In genomic region chr17:14448816-14449215, GRCh38 we compare ENCODE assay signal across 14 cellular contexts.
DNase-seq lines count a peak whose midpoint lies in the region; ATAC-seq and TF ChIP-seq lines count a peak whose summit lies in the region.
"Had no signal": no experiment of that assay in that cellular context is flagged by ENCODE, and none has a peak within 500 bp of the region (broad histone marks: within the 10 kb centered on the region; RNA-seq: fewer than 3 reads in every experiment).

No MANE protein-coding gene starts in this region.

- TF ChIP-seq POLR2A in IMR-90 (IDR thresholded peaks at IDR 0.05; ENCODE audit: low read depth, low read length) (no peak), prostate gland (IDR thresholded peaks at IDR 0.05) (no peak)

- no peak for TF ChIP-seq CTCF in IMR-90 (conservative IDR thresholded peaks at IDR 0.05; ENCODE audit: low read depth, low read length)
- no peak for TF ChIP-seq CTCF in fibroblast of villous mesenchyme (IDR thresholded peaks at IDR 0.05; ENCODE audit: insufficient read depth, low read depth, low read length)
- TF ChIP-seq CTCF in prostate gland (IDR thresholded peaks at IDR 0.05) = no peak
- TF ChIP-seq CTCF in activated CD8-positive, alpha-beta T cell treated with anti-CD3 and anti-CD28 coated beads for 36 hours (IDR thresholded peaks at IDR 0.05) = no peak

- intact Hi-C loops in IMR-90 (cut with micrococcal nuclease) = loop anchor here (10.0 kb wide), 1 partner anchor 476 kb away; no protein-coding TSS in a partner anchor
- intact Hi-C loops in prostate gland (cut with DNase I) = no loop called here
- intact Hi-C loops in activated CD8-positive, alpha-beta T cell treated with anti-CD3 and anti-CD28 coated beads for 36 hours (cut with micrococcal nuclease) = no loop called here

- no peaks in the 10 kb centered on the region for H3K36me3 ChIP-seq in IMR-90 (ENCODE audit: control insufficient read depth, insufficient read depth, low read length)
- H3K36me3 ChIP-seq in prostate gland = no peaks in the 10 kb centered on the region
- H3K36me3 ChIP-seq: HAP-1 had no signal

- in situ Hi-C loops in IMR-90 (cut with MboI; ENCODE audit: low sequenced_read_pairs) = no loop called here

- H3K4me3 Mint-ChIP-seq in activated CD8-positive, alpha-beta T cell treated with anti-CD3 and anti-CD28 coated beads for 36 hours = no peak overlapping the region
- H3K4me3 Mint-ChIP-seq: CD4-positive, CD25-positive, alpha-beta regulatory T cell; GM23338 had no signal

- H3K56ac ChIP-seq in IMR-90 (ENCODE audit: extremely low read depth, insufficient read depth, low read length) = no peak overlapping the region

- peak overlapping the region; percentile 13 for H2BK5ac ChIP-seq in IMR-90 (ENCODE audit: low read depth, low read length, poor library complexity, severe bottlenecking)

- H3K4me3 ChIP-seq in IMR-90 (ENCODE audit: insufficient read depth, low read depth, low read length) = no peak overlapping the region
- H3K4me3 ChIP-seq in fibroblast of villous mesenchyme (ENCODE audit: low read depth, low read length) = no peak overlapping the region
- H3K4me3 ChIP-seq in prostate gland = no peak overlapping the region
- H3K4me3 ChIP-seq: A549, GM23338, HAP-1 had no signal

- H3K27ac Mint-ChIP-seq in activated CD8-positive, alpha-beta T cell treated with anti-CD3 and anti-CD28 coated beads for 36 hours = no peak overlapping the region
- H3K27ac Mint-ChIP-seq: GM23338 had no signal

- H4K20me1 ChIP-seq in IMR-90 (ENCODE audit: insufficient read depth, low read length) = no peaks in the 10 kb centered on the region

- POLR2A ChIA-PET in IMR-90 (lab: Charles Lee; ENCODE audit: unreplicated experiment) = no interaction called here
- POLR2A ChIA-PET in activated CD8-positive, alpha-beta T cell treated with anti-CD3 and anti-CD28 coated beads for 36 hours (lab: Charles Lee) = no interaction called here

- H3K4me2 ChIP-seq in IMR-90 (ENCODE audit: low read depth, low read length) = peak overlapping the region; percentile 11
- H3K4me2 ChIP-seq: A549, GM23338 had no signal

- H3K27me3 Mint-ChIP-seq in activated CD8-positive, alpha-beta T cell treated with anti-CD3 and anti-CD28 coated beads for 36 hours = no peaks in the 10 kb centered on the region

- H3K4me1 ChIP-seq in IMR-90 (ENCODE audit: control insufficient read depth, insufficient read depth, low read length) (peaks cover 8% of the 10 kb centered on the region), prostate gland (replicated peaks) (no peaks in the 10 kb centered on the region)
- H3K4me1 ChIP-seq: Caco-2, HAP-1 had no signal

- no peaks in the 10 kb centered on the region for H3K9me3 Mint-ChIP-seq in activated CD8-positive, alpha-beta T cell treated with anti-CD3 and anti-CD28 coated beads for 36 hours
- H3K9me3 Mint-ChIP-seq: GM23338 had no signal

- no peak overlapping the region for H3K9ac ChIP-seq in IMR-90 (ENCODE audit: low read depth, low read length)

- no peaks in the 10 kb centered on the region for H3K9me3 ChIP-seq in IMR-90 (ENCODE audit: control insufficient read depth, insufficient read depth, low read length)
- no peaks in the 10 kb centered on the region for H3K9me3 ChIP-seq in prostate gland
- H3K9me3 ChIP-seq: Caco-2, HAP-1 had no signal

- CTCF ChIA-PET in IMR-90 (lab: Yijun Ruan, JAX) = no interaction called here
- CTCF ChIA-PET in activated CD8-positive, alpha-beta T cell treated with anti-CD3 and anti-CD28 coated beads for 36 hours (lab: Charles Lee) = no interaction called here

- H3K4me1 Mint-ChIP-seq in activated CD8-positive, alpha-beta T cell treated with anti-CD3 and anti-CD28 coated beads for 36 hours (ENCODE audit: low read depth) = peaks cover 2% of the 10 kb centered on the region

- no peak overlapping the region for H2AK5ac ChIP-seq in IMR-90 (ENCODE audit: low read depth, low read length)

- peak; percentile 97 for ATAC-seq in IMR-90 (ENCODE audit: low read depth)
- no peak for ATAC-seq in activated CD8-positive, alpha-beta T cell treated with anti-CD3 and anti-CD28 coated beads for 36 hours
- ATAC-seq in GM18909 (IDR thresholded peaks at IDR 0.05; ENCODE audit: poor library complexity, unreplicated experiment) = no peak
- ATAC-seq: GM23338 had no signal

- H3K23ac ChIP-seq in IMR-90 (ENCODE audit: low read depth, low read length) = no peak overlapping the region

- no peak overlapping the region for H3K14ac ChIP-seq in IMR-90 (replicated peaks; ENCODE audit: low read depth, low read length)

- TF ChIP-seq RAD21 in IMR-90 (IDR thresholded peaks at IDR 0.05; ENCODE audit: low read length) = no peak

- 0 out of 4 replicates have a peak overlapping the region, but pooled peaks of 1 of the 2 experiments have one; percentile 35 for H4K8ac ChIP-seq in IMR-90 (ENCODE audit: low read depth in 2 of 2, low read length in 2 of 2)

- H2AK9ac ChIP-seq in IMR-90 (replicated peaks; ENCODE audit: low read depth, low read length, poor library complexity) = peak overlapping the region; percentile 51

- H3K18ac ChIP-seq in IMR-90 (ENCODE audit: low read depth, low read length) = peak overlapping the region; percentile 10

- peak overlapping the region; percentile 71 for H3K4ac ChIP-seq in IMR-90 (ENCODE audit: low read depth, low read length)

- BruUV-seq in IMR-90 (replicated peaks; lab: Mats Ljungman, UMichigan) = no TSS peak

- H4K91ac ChIP-seq in IMR-90 (ENCODE audit: insufficient read depth, low read depth, low read length) = peak overlapping the region; percentile 35; the same call in 1 of the 2 replicates

- H2BK120ac ChIP-seq in IMR-90 (ENCODE audit: low read depth, low read length) = peak overlapping the region; percentile 81

- H3K27me3 ChIP-seq in IMR-90 (ENCODE audit: control insufficient read depth, insufficient read depth, low read length) (peaks cover 2% of the 10 kb centered on the region; the same call in 1 of the 2 replicates), prostate gland (replicated peaks; ENCODE audit: insufficient read depth) (no peaks in the 10 kb centered on the region)

- peak overlapping the region; percentile 14; the same call in 1 of the 2 replicates for H4K5ac ChIP-seq in IMR-90 (ENCODE audit: low read depth, low read length)

- WGBS in IMR-90 (ENCODE audit: extremely low coverage in 2 of 2, insufficient read length in 1 of 2), 2 experiments = 63% methylated on average over 2 of the region's 2 CpGs; no CpG with 5 or more reads in 1 of the 2 experiments
- 41% methylated on average over 2 of the region's 2 CpGs for WGBS in prostate gland

- H2BK15ac ChIP-seq in IMR-90 (ENCODE audit: low read depth, low read length) = peak overlapping the region; percentile 5; the same call in 2 of the 3 replicates

- H3K79me1 ChIP-seq in IMR-90 (ENCODE audit: low read depth in 1 of 2, low read length in 2 of 2) = no peaks in the 10 kb centered on the region

- peak overlapping the region; percentile 69 for H2BK20ac ChIP-seq in IMR-90 (ENCODE audit: low read depth, low read length)

- H3K9me1 ChIP-seq in IMR-90 (ENCODE audit: insufficient read depth, low read length) = peaks cover 6% of the 10 kb centered on the region

- H3K36me3 Mint-ChIP-seq in activated CD8-positive, alpha-beta T cell treated with anti-CD3 and anti-CD28 coated beads for 36 hours (ENCODE audit: low read depth) = no peaks in the 10 kb centered on the region
- H3K36me3 Mint-ChIP-seq: CD4-positive, CD25-positive, alpha-beta regulatory T cell had no signal

- no peak overlapping the region for H2AFZ ChIP-seq in IMR-90 (replicated peaks; ENCODE audit: low read length, poor library complexity)
- H2AFZ ChIP-seq: GM23338 had no signal

- DNase-seq in AG08396 (ENCODE audit: low spot score) (peak; percentile 16), IMR-90 (no peak), fibroblast of villous mesenchyme (ENCODE audit: low read depth) (peak; percentile 20), prostate gland (ENCODE audit: low spot score) (peak; percentile 51), NCI-H1092 (lab: John Stamatoyannopoulos, UW) (no peak)
- no peak for DNase-seq in activated CD8-positive, alpha-beta T cell treated with anti-CD3 and anti-CD28 coated beads for 36 hours
- DNase-seq: C1 segment of cervical spinal cord; Caco-2; CD4-positive, CD25-positive, alpha-beta regulatory T cell had no signal

- dilution Hi-C loops in IMR-90 (cut with HindIII; ENCODE audit: low sequenced_read_pairs, unreplicated experiment) = no loop called here

- H3K27ac ChIP-seq in IMR-90 (ENCODE audit: insufficient read depth, low read length) (peak overlapping the region; percentile 57; the same call in 1 of the 2 replicates), prostate gland (no peak overlapping the region)
- H3K27ac ChIP-seq: 22Rv1, A549 had no signal

TF ChIP-seq in IMR-90, 13 proteins besides CTCF, POLR2A, EP300 and RAD21 (continues in another document):
- TF ChIP-seq MAFK (IDR thresholded peaks at IDR 0.05; ENCODE audit: low read depth, low read length) = no peak
- TF ChIP-seq RFX5 (IDR thresholded peaks at IDR 0.05; ENCODE audit: low read depth, low read length) = no peak
- TF ChIP-seq CEBPB (IDR thresholded peaks at IDR 0.05; ENCODE audit: low read depth, low read length) = no peak
- no peak for TF ChIP-seq FOS (IDR thresholded peaks at IDR 0.05; ENCODE audit: low read depth, low read length)
- no peak for TF ChIP-seq NFE2L2 (IDR thresholded peaks at IDR 0.05; ENCODE audit: low read depth, low read length)
- TF ChIP-seq MAZ (IDR thresholded peaks at IDR 0.05; ENCODE audit: borderline replicate concordance, low read depth, low read length) = no peak
- no peak for TF ChIP-seq BHLHE40 (IDR thresholded peaks at IDR 0.05; ENCODE audit: low read depth, low read length)
- TF ChIP-seq CHD1 (IDR thresholded peaks at IDR 0.05; ENCODE audit: low read depth, low read length) = no peak
- no peak for TF ChIP-seq RCOR1 (IDR thresholded peaks at IDR 0.05; ENCODE audit: insufficient replicate concordance, low read length)
- TF ChIP-seq SMC3 (IDR thresholded peaks at IDR 0.05; ENCODE audit: low read depth, low read length) = no peak
- no peak for TF ChIP-seq USF2 (IDR thresholded peaks at IDR 0.05; ENCODE audit: low read depth, low read length)
- TF ChIP-seq MXI1 (IDR thresholded peaks at IDR 0.05; ENCODE audit: borderline replicate concordance, low read depth, low read length) = no peak

Comparison
In these comparisons a context has a peak if more than half of its experiments do, and no peak if none do; other contexts are left out.
1. DNase-seq: peak in AG08396 (single experiment), fibroblast of villous mesenchyme (single experiment) and prostate gland (single experiment); none in IMR-90 (single experiment), activated CD8-positive, alpha-beta T cell treated with anti-CD3 and anti-CD28 coated beads for 36 hours (single experiment) and NCI-H1092 (single experiment).